ENCODE assay signal across 15 cellular contexts in genomic region chr5:55771175-55771655, GRCh38. TPM values are rescaled to one million over a fixed set of nuclear protein-coding genes. Genes with fewer than 3 reads are reported as not detected.
DNase-seq lines count a peak whose midpoint lies in the region; ATAC-seq, FAIRE-seq and TF ChIP-seq lines count a peak whose summit lies in the region.
"Had no signal": no experiment of that assay in that cellular context is flagged by ENCODE, and none has a peak within 500 bp of the region (broad histone marks: within the 10 kb centered on the region; RNA-seq: fewer than 3 reads in every experiment).

No MANE protein-coding gene starts in this region.

- peak overlapping the region in 1 of 2 donors; percentile 79 for H3K4me3 Mint-ChIP-seq in activated T-cell treated with anti-CD3 and anti-CD28 coated beads, Interleukin-2, amount 50 U/mL, for 72 hours
- no peak overlapping the region for H3K4me3 Mint-ChIP-seq in stimulated activated naive B cell treated with anti-CD40 and anti-IgM and Interleukin-4, amounts not matched to agents 10 μg/mL and 1 μg/mL and 100 μg/mL, for 72 hours
- H3K4me3 Mint-ChIP-seq: activated CD4-positive, alpha-beta memory T cell treated with anti-CD3 and anti-CD28 coated beads, Interleukin-2, amount 10 ng/mL, durations not matched to agents 7 days and 5 days had no signal

- H3K27me3 Mint-ChIP-seq in activated T-cell treated with anti-CD3 and anti-CD28 coated beads, Interleukin-2, amount 50 U/mL, for 72 hours (ENCODE audit: low read depth): peaks cover 18% of the 10 kb centered on the region
- H3K27me3 Mint-ChIP-seq in stimulated activated naive B cell treated with anti-CD40 and anti-IgM and Interleukin-4, amounts not matched to agents 10 μg/mL and 1 μg/mL and 100 μg/mL, for 72 hours: peaks cover 0 to 4% of the 10 kb centered on the region in 2 donors

- peaks cover 27% of the 10 kb centered on the region for H3K4me1 Mint-ChIP-seq in activated T-cell treated with anti-CD3 and anti-CD28 coated beads, Interleukin-2, amount 50 U/mL, for 72 hours (ENCODE audit: low read depth)
- no peaks in the 10 kb centered on the region for H3K4me1 Mint-ChIP-seq in stimulated activated naive B cell treated with anti-CD40 and anti-IgM and Interleukin-4, amounts not matched to agents 10 μg/mL and 1 μg/mL and 100 μg/mL, for 72 hours

- peak overlapping the region; percentile 82 for H3K27ac Mint-ChIP-seq in activated T-cell treated with anti-CD3 and anti-CD28 coated beads, Interleukin-2, amount 50 U/mL, for 72 hours
- no peak overlapping the region for H3K27ac Mint-ChIP-seq in stimulated activated naive B cell treated with anti-CD40 and anti-IgM and Interleukin-4, amounts not matched to agents 10 μg/mL and 1 μg/mL and 100 μg/mL, for 72 hours
- H3K27ac Mint-ChIP-seq: activated CD4-positive, alpha-beta memory T cell treated with anti-CD3 and anti-CD28 coated beads, Interleukin-2, amount 10 ng/mL, durations not matched to agents 7 days and 5 days had no signal

- peak; percentile 94 to 97 for ATAC-seq in activated T-cell treated with anti-CD3 and anti-CD28 coated beads, Interleukin-2, amount 50 U/mL, for 72 hours (replicated peaks in 1 of 2)
- ATAC-seq in GM21786 (IDR thresholded peaks at IDR 0.05; ENCODE audit: unreplicated experiment): peak; percentile 69
- peak; percentile 81 for ATAC-seq in HG03354 (IDR thresholded peaks at IDR 0.05; ENCODE audit: poor library complexity, severe bottlenecking, unreplicated experiment)
- peak; percentile 33 to 68 for ATAC-seq in stimulated activated naive B cell treated with anti-CD40 and anti-IgM and Interleukin-4, amounts not matched to agents 10 μg/mL and 1 μg/mL and 100 μg/mL, for 72 hours (replicated peaks)
- ATAC-seq in Right ventricle myocardium inferior: no peak
- ATAC-seq in HG02970 (IDR thresholded peaks at IDR 0.05; ENCODE audit: low FRiP score, unreplicated experiment): no peak

- peaks cover 2 to 4% of the 10 kb centered on the region in 2 donors for H3K36me3 Mint-ChIP-seq in activated T-cell treated with anti-CD3 and anti-CD28 coated beads, Interleukin-2, amount 50 U/mL, for 72 hours (ENCODE audit: insufficient read depth in 2 of 2)
- no peaks in the 10 kb centered on the region for H3K36me3 Mint-ChIP-seq in stimulated activated naive B cell treated with anti-CD40 and anti-IgM and Interleukin-4, amounts not matched to agents 10 μg/mL and 1 μg/mL and 100 μg/mL, for 72 hours

- intact Hi-C loops in Right ventricle myocardium inferior (cut with DNase I): no loop called here

- no peak for FAIRE-seq in H54 (lab: Jason Lieb, UNC)
- FAIRE-seq: colon had no signal

- H3K9me3 Mint-ChIP-seq in activated T-cell treated with anti-CD3 and anti-CD28 coated beads, Interleukin-2, amount 50 U/mL, for 72 hours: peaks cover 2% of the 10 kb centered on the region in 2 donors
- peaks cover 0 to 4% of the 10 kb centered on the region in 2 donors for H3K9me3 Mint-ChIP-seq in stimulated activated naive B cell treated with anti-CD40 and anti-IgM and Interleukin-4, amounts not matched to agents 10 μg/mL and 1 μg/mL and 100 μg/mL, for 72 hours

- TF ChIP-seq POLR2A in H54 (IDR thresholded peaks at IDR 0.05; ENCODE audit: low read depth, low read length): no peak

- DNase-seq in activated T-cell treated with anti-CD3 and anti-CD28 coated beads, Interleukin-2, amount 50 U/mL, for 72 hours: peak in 1 of 2 donors; percentile 1
- DNase-seq in activated T-cell treated with anti-CD3 and anti-CD28 coated beads, Interleukin-2, amount 50 U/mL, for 1 hour: no peak
- DNase-seq in stimulated activated naive B cell treated with anti-CD40 and anti-IgM and Interleukin-4, amounts not matched to agents 10 μg/mL and 1 μg/mL and 100 μg/mL, for 72 hours: no peak
- no peak for DNase-seq in Right ventricle myocardium inferior (ENCODE audit: missing footprints)
- DNase-seq in H54 (ENCODE audit: insufficient read length, low spot score): no peak
- DNase-seq: activated CD4-positive, alpha-beta memory T cell treated with anti-CD3 and anti-CD28 coated beads, Interleukin-2, amount 10 ng/mL, durations not matched to agents 7 days and 5 days; Caco-2; esophagus squamous epithelium; Kasumi-1; midbrain had no signal

RNA-seq across cellular contexts. Expression of gene DDX4, which starts 33.4 kb away (rescaled TPM):
- 1 to 10 TPM; 1.0 to 1.1 TPM for total RNA-seq in activated T-cell treated with anti-CD3 and anti-CD28 coated beads, Interleukin-2, amount 50 U/mL, for 72 hours
- total RNA-seq in Right ventricle myocardium inferior: not detected
- total RNA-seq: Caco-2, esophagus squamous epithelium, OCI-LY7 had no signal

RNA-seq across cellular contexts. Expression of gene SLC38A9, which starts 59.1 kb away (rescaled TPM):
- 10 to 100 TPM; 15.8 to 25.9 TPM for total RNA-seq in activated T-cell treated with anti-CD3 and anti-CD28 coated beads, Interleukin-2, amount 50 U/mL, for 72 hours
- total RNA-seq in Right ventricle myocardium inferior: 7.9 TPM

Comparison
In these comparisons a context has a peak if more than half of its experiments do, and no peak if none do; other contexts are left out.
1. ATAC-seq: peak in activated T-cell treated with anti-CD3 and anti-CD28 coated beads, Interleukin-2, amount 50 U/mL, for 72 hours (2 of 2), GM21786 (single experiment), HG03354 (single experiment) and stimulated activated naive B cell treated with anti-CD40 and anti-IgM and Interleukin-4, amounts not matched to agents 10 μg/mL and 1 μg/mL and 100 μg/mL, for 72 hours (2 of 2); none in Right ventricle myocardium inferior (single experiment) and HG02970 (single experiment).